18 cellular contexts compared by ENCODE assay signal in the genomic region with DNA sequence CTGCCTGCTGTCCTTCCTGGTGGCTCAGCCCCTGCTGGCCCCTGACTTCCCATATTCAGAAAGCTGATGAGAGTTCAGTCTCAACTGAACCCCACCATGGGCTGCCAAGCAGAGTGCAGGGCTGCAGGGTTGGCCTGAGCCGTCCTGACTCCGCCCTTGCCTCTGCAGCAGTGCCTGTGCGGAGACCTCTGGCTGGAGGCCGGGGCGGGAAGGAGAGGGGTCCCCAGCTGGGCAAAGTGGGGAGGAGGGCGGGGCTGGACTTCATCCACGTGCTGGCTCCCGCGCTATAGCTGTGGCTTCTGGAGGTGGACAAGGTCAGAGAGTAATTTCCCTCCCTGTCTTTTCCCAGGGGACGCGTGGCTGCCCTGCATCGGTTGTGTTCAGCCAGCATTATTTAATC. TPM values are rescaled to one million over a fixed set of nuclear protein-coding genes. Genes with fewer than 3 reads are reported as not detected.
"Had no signal": no experiment of that assay in that cellular context is flagged by ENCODE, and none has a peak within 500 bp of the region (broad histone marks: within the 10 kb centered on the region; RNA-seq: fewer than 3 reads in every experiment).

No MANE protein-coding gene starts in this region.

- H3K9me3 ChIP-seq: ascending aorta, breast epithelium, suprapubic skin had no signal

- H3K36me3 ChIP-seq: ascending aorta, breast epithelium, suprapubic skin had no signal

- H3K27me3 Mint-ChIP-seq: activated CD4-positive, alpha-beta memory T cell treated with anti-CD3 and anti-CD28 coated beads, Interleukin-2, amount 10 ng/mL, durations not matched to agents 7 days and 5 days; activated naive CD8-positive, alpha-beta T cell treated with anti-CD3 and anti-CD28 coated beads, Interleukin-2, amount 50 U/mL, for 24 hours had no signal

- ATAC-seq: activated naive CD8-positive, alpha-beta T cell treated with anti-CD3 and anti-CD28 coated beads, Interleukin-2, amount 50 U/mL, for 24 hours; left colon; naive thymus-derived CD8-positive, alpha-beta T cell; stimulated activated naive CD8-positive, alpha-beta T cell treated with anti-CD3 and anti-CD28 coated beads, Interleukin-15, Interleukin-2, amounts not matched to agents 100 U/mL and 50 U/mL, for 24 hours had no signal

- H3K27ac Mint-ChIP-seq: activated CD4-positive, alpha-beta memory T cell treated with anti-CD3 and anti-CD28 coated beads, Interleukin-2, amount 10 ng/mL, durations not matched to agents 7 days and 5 days; activated naive CD4-positive, alpha-beta T cell treated with anti-CD3 and anti-CD28 coated beads for 36 hours; memory B cell; naive thymus-derived CD8-positive, alpha-beta T cell had no signal

- H3K27me3 ChIP-seq: ascending aorta, breast epithelium had no signal

- H3K4me3 ChIP-seq: ascending aorta, smooth muscle cell, suprapubic skin had no signal

- H3K4me1 Mint-ChIP-seq: activated CD4-positive, alpha-beta memory T cell treated with anti-CD3 and anti-CD28 coated beads, Interleukin-2, amount 10 ng/mL, durations not matched to agents 7 days and 5 days; activated naive CD8-positive, alpha-beta T cell treated with anti-CD3 and anti-CD28 coated beads, Interleukin-2, amount 50 U/mL, for 24 hours; memory B cell had no signal

- DNase-seq: activated CD4-positive, alpha-beta memory T cell treated with anti-CD3 and anti-CD28 coated beads, Interleukin-2, amount 10 ng/mL, durations not matched to agents 7 days and 5 days; activated CD4-positive, alpha-beta T cell treated with anti-CD3 and anti-CD28 coated beads for 1 hour; activated naive CD4-positive, alpha-beta T cell treated with anti-CD3 and anti-CD28 coated beads for 36 hours; activated naive CD8-positive, alpha-beta T cell treated with anti-CD3 and anti-CD28 coated beads, Interleukin-2, amount 50 U/mL, for 24 hours; dermis blood vessel endothelial cell; left colon; naive thymus-derived CD8-positive, alpha-beta T cell; nucleus accumbens; stimulated activated naive CD8-positive, alpha-beta T cell treated with anti-CD3 and anti-CD28 coated beads, Interleukin-15, Interleukin-2, amounts not matched to agents 100 U/mL and 50 U/mL, for 24 hours; T-helper 1 cell; T1000; trophoblast cell had no signal

- H3K4me2 ChIP-seq: smooth muscle cell had no signal

- H3K27ac ChIP-seq: ascending aorta, breast epithelium, suprapubic skin had no signal

- H3K4me1 ChIP-seq: ascending aorta, breast epithelium, suprapubic skin had no signal

- H3K36me3 Mint-ChIP-seq: memory B cell; naive thymus-derived CD8-positive, alpha-beta T cell had no signal

- H3K4me3 Mint-ChIP-seq: activated CD4-positive, alpha-beta memory T cell treated with anti-CD3 and anti-CD28 coated beads, Interleukin-2, amount 10 ng/mL, durations not matched to agents 7 days and 5 days; activated naive CD4-positive, alpha-beta T cell treated with anti-CD3 and anti-CD28 coated beads for 36 hours; activated naive CD8-positive, alpha-beta T cell treated with anti-CD3 and anti-CD28 coated beads, Interleukin-2, amount 50 U/mL, for 24 hours; memory B cell; naive thymus-derived CD8-positive, alpha-beta T cell had no signal

- H3K9me3 Mint-ChIP-seq: activated CD4-positive, alpha-beta memory T cell treated with anti-CD3 and anti-CD28 coated beads, Interleukin-2, amount 10 ng/mL, durations not matched to agents 7 days and 5 days; activated naive CD4-positive, alpha-beta T cell treated with anti-CD3 and anti-CD28 coated beads for 36 hours; activated naive CD8-positive, alpha-beta T cell treated with anti-CD3 and anti-CD28 coated beads, Interleukin-2, amount 50 U/mL, for 24 hours; memory B cell; naive thymus-derived CD8-positive, alpha-beta T cell had no signal

RNA-seq across cellular contexts. Expression of gene GLB1L3, which starts 13.6 kb away (rescaled TPM):
- total RNA-seq: ascending aorta, dermis blood vessel endothelial cell, left colon, mucosa of gallbladder, smooth muscle cell had no signal
- polyA plus RNA-seq: smooth muscle cell had no signal
